Comparison of ENCODE assay signal across 11 cellular contexts in the genomic region with DNA sequence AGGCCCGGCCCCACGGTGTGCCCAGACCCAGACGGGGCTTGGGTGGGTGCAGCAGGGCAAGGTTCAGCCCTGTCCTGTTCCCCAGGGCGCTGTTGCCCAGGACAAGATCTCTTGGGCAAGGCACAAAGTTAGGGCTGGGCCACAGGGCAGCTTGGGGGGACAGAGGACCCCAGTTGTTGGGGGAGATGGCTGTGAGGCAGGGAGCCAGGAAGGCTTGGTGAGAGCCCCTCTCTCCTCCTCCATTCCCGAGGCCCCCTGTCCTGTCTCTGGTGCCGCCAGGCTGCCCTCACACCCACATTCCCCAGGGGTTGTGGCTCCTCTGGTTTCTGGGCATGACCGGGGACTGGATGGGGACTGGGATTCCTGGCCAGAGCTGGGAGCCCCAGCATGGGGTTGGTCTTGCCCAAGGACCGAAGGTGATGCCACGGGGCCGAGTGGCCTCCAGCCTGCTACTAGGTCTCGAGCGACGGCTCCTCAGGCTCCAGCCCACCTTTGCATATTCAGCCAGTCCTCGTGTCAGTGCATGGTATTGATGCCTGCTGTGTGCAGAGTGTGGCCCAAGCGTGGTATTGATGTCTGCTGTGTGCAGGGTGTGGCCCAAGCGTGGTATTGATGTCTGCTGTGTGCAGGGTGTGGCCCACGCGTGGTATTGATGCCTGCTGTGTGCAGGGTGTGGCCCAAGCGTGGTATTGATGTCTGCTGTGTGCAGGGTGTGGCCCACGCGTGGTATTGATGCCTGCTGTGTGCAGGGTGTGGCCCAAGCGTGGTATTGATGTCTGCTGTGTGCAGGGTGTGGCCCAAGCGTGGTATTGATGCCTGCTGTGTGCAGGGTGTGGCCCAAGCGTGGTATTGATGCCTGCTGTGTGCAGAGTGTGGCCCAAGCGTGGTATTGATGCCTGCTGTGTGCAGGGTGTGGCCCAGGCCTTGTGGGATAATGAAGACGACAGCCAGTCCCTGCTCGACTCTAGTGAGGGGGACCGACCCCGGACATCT. TPM values are rescaled to one million over a fixed set of nuclear protein-coding genes. Genes with fewer than 3 reads are reported as not detected.
DNase-seq lines count a peak whose midpoint lies in the region; ATAC-seq and TF ChIP-seq lines count a peak whose summit lies in the region.
"Not testable (repeated sequence)": the region's sequence is repeated elsewhere in the genome, so short reads cannot be mapped to it uniquely, and the experiment has no call there.
"Had no signal": no experiment of that assay in that cellular context is flagged by ENCODE, and none has a peak within 500 bp of the region (broad histone marks: within the 10 kb centered on the region; RNA-seq: fewer than 3 reads in every experiment).

No MANE protein-coding gene starts in this region.

- not testable (repeated sequence) for H3K4me1 ChIP-seq in CD8-positive, alpha-beta T cell (ENCODE audit: insufficient read depth, low read length); MM.1S (ENCODE audit: low read length)
- H3K4me1 ChIP-seq in endodermal cell (ENCODE audit: control insufficient read depth, insufficient read depth, low read length) (peaks cover 11% of the 10 kb centered on the region), iPS-20b (ENCODE audit: insufficient read depth, low read length) (peaks cover 13% of the 10 kb centered on the region; the same call in 1 of the 2 replicates)

- H3K36me3 Mint-ChIP-seq in CD8-positive, alpha-beta T cell; activated CD8-positive, alpha-beta T cell treated with anti-CD3 and anti-CD28 coated beads for 36 hours (ENCODE audit: low read depth); endodermal cell (ENCODE audit: low read depth); naive thymus-derived CD8-positive, alpha-beta T cell; progenitor cell of endocrine pancreas (ENCODE audit: insufficient read depth): not testable (repeated sequence)

- CTCF ChIA-PET in CD8-positive, alpha-beta T cell (lab: Charles Lee), result interaction anchor here (0.7 kb wide), 1 partner anchor 29 kb away, joined by 3 read pairs; no protein-coding TSS in a partner anchor
- CTCF ChIA-PET in activated CD8-positive, alpha-beta T cell treated with anti-CD3 and anti-CD28 coated beads for 36 hours (lab: Charles Lee), result interaction anchor here (0.7 to 1.9 kb wide), 9 partner anchors 9 to 245 kb away, joined by 3 to 7 read pairs (median 3); partner anchors contain the start of gene SMTNL2

- not testable (repeated sequence) for H3K27ac ChIP-seq in CD8-positive, alpha-beta T cell (ENCODE audit: low read depth, low read length); MM.1S (ENCODE audit: low read length); endodermal cell (ENCODE audit: low read depth, low read length); iPS-20b (ENCODE audit: low read length)

- not testable (repeated sequence) for H3K9me3 Mint-ChIP-seq in CD8-positive, alpha-beta T cell; activated CD8-positive, alpha-beta T cell treated with anti-CD3 and anti-CD28 coated beads for 36 hours; endodermal cell; naive thymus-derived CD8-positive, alpha-beta T cell; progenitor cell of endocrine pancreas (ENCODE audit: low read depth)

- H2AFZ ChIP-seq in MM.1S (ENCODE audit: low read length), result peak overlapping the region; percentile 65

- not testable (repeated sequence) for H3K4me1 Mint-ChIP-seq in CD8-positive, alpha-beta T cell (ENCODE audit: low read depth); activated CD8-positive, alpha-beta T cell treated with anti-CD3 and anti-CD28 coated beads for 36 hours (ENCODE audit: low read depth); naive thymus-derived CD8-positive, alpha-beta T cell
- H3K4me1 Mint-ChIP-seq in endodermal cell, result peaks cover 19% of the 10 kb centered on the region
- peaks cover 27% of the 10 kb centered on the region for H3K4me1 Mint-ChIP-seq in progenitor cell of endocrine pancreas (ENCODE audit: low read depth)

- WGBS in endodermal cell (ENCODE audit: insufficient coverage in 1 of 2, insufficient read length in 1 of 2), 2 experiments, result 88 to 98% methylated on average over 9 to 26 of the region's 29 CpGs

- H3K36me3 ChIP-seq in CD8-positive, alpha-beta T cell (ENCODE audit: insufficient read depth, low read length); MM.1S (replicated peaks; ENCODE audit: insufficient read depth, low read length); endodermal cell (ENCODE audit: control insufficient read depth, insufficient read depth, low read length); iPS-20b (ENCODE audit: insufficient read depth, low read depth, low read length): not testable (repeated sequence)

- not testable (repeated sequence) for H3K9ac ChIP-seq in MM.1S (ENCODE audit: low read length); endodermal cell (ENCODE audit: extremely low read depth, low read length, poor library complexity, severe bottlenecking)
- peak overlapping the region; percentile 37; the same call in 1 of the 2 replicates for H3K9ac ChIP-seq in iPS-20b (ENCODE audit: low read depth, low read length)

- H3K9me3 ChIP-seq in CD8-positive, alpha-beta T cell (ENCODE audit: low read length); MM.1S (replicated peaks; ENCODE audit: insufficient read depth, low read length); endodermal cell (ENCODE audit: control insufficient read depth, low read length); iPS-20b (ENCODE audit: insufficient read depth, low read depth, low read length): not testable (repeated sequence)

- POLR2A ChIA-PET in CD8-positive, alpha-beta T cell (lab: Charles Lee); activated CD8-positive, alpha-beta T cell treated with anti-CD3 and anti-CD28 coated beads for 36 hours (lab: Charles Lee); naive thymus-derived CD8-positive, alpha-beta T cell (lab: Charles Lee): not testable (repeated sequence)

- H3K27me3 ChIP-seq in CD8-positive, alpha-beta T cell (ENCODE audit: insufficient read depth, low read length); endodermal cell (ENCODE audit: control insufficient read depth, insufficient read depth, low read length, poor library complexity, severe bottlenecking); iPS-20b (ENCODE audit: insufficient read depth, low read length): not testable (repeated sequence)
- H3K27me3 ChIP-seq in MM.1S (replicated peaks; ENCODE audit: insufficient read depth, low read length), result peaks cover 91% of the 10 kb centered on the region

- not testable (repeated sequence) for DNase-seq in CD8-positive, alpha-beta T cell; MM.1S; activated CD8-positive, alpha-beta T cell treated with anti-CD3 and anti-CD28 coated beads for 36 hours; endodermal cell; naive thymus-derived CD8-positive, alpha-beta T cell; progenitor cell of endocrine pancreas (ENCODE audit: low spot score, unreplicated experiment)

- peak overlapping the region; percentile 37; the same call in 1 of the 2 replicates for H3K4me2 ChIP-seq in MM.1S (ENCODE audit: low read depth, low read length)

- H3K27me3 Mint-ChIP-seq in CD8-positive, alpha-beta T cell (ENCODE audit: low read depth), result peaks cover 12% of the 10 kb centered on the region
- H3K27me3 Mint-ChIP-seq in activated CD8-positive, alpha-beta T cell treated with anti-CD3 and anti-CD28 coated beads for 36 hours; endodermal cell (ENCODE audit: insufficient read depth): not testable (repeated sequence)
- peaks cover 0 to 20% (median 3%) of the 10 kb centered on the region in 5 donors for H3K27me3 Mint-ChIP-seq in naive thymus-derived CD8-positive, alpha-beta T cell
- H3K27me3 Mint-ChIP-seq in progenitor cell of endocrine pancreas, result peaks cover 22% of the 10 kb centered on the region

- not testable (repeated sequence) for H3K79me2 ChIP-seq in MM.1S (ENCODE audit: low read length)

- not testable (repeated sequence) for ATAC-seq in CD8-positive, alpha-beta T cell; activated CD8-positive, alpha-beta T cell treated with anti-CD3 and anti-CD28 coated beads for 36 hours
- ATAC-seq in naive thymus-derived CD8-positive, alpha-beta T cell, result peak; percentile 25 to 29

- not testable (repeated sequence) for H4K20me1 ChIP-seq in MM.1S (ENCODE audit: insufficient read depth, low read length)

- H3K27ac Mint-ChIP-seq in CD8-positive, alpha-beta T cell; activated CD8-positive, alpha-beta T cell treated with anti-CD3 and anti-CD28 coated beads for 36 hours; endodermal cell: not testable (repeated sequence)
- peak overlapping the region in 1 of 10 donors; percentile 33 for H3K27ac Mint-ChIP-seq in naive thymus-derived CD8-positive, alpha-beta T cell
- peak overlapping the region; percentile 87 for H3K27ac Mint-ChIP-seq in progenitor cell of endocrine pancreas

- not testable (repeated sequence) for H3K4me3 Mint-ChIP-seq in CD8-positive, alpha-beta T cell; activated CD8-positive, alpha-beta T cell treated with anti-CD3 and anti-CD28 coated beads for 36 hours; endodermal cell
- H3K4me3 Mint-ChIP-seq in naive thymus-derived CD8-positive, alpha-beta T cell, result peak overlapping the region in 3 of 10 donors; percentile 25 to 49 (median 42)
- H3K4me3 Mint-ChIP-seq in progenitor cell of endocrine pancreas (ENCODE audit: low read depth), result peak overlapping the region; percentile 48

- H3F3A ChIP-seq in MM.1S (ENCODE audit: insufficient read depth, low read length), result not testable (repeated sequence)

- intact Hi-C loops in CD8-positive, alpha-beta T cell (cut with DNase I, micrococcal nuclease); activated CD8-positive, alpha-beta T cell treated with anti-CD3 and anti-CD28 coated beads for 36 hours (cut with micrococcal nuclease): not testable (repeated sequence)

- not testable (repeated sequence) for H3K4me3 ChIP-seq in CD8-positive, alpha-beta T cell (ENCODE audit: low read depth, low read length); MM.1S (ENCODE audit: low read length); endodermal cell (ENCODE audit: low read length); iPS-20b (ENCODE audit: low read length)

- not testable (repeated sequence) for H3K9me2 ChIP-seq in MM.1S (replicated peaks; ENCODE audit: insufficient read depth, low read length)

- peak; percentile 4 for TF ChIP-seq CTCF in CD8-positive, alpha-beta T cell (IDR thresholded peaks at IDR 0.05)
- TF ChIP-seq CTCF in MM.1S (IDR thresholded peaks at IDR 0.05; ENCODE audit: low read length); progenitor cell of endocrine pancreas (IDR thresholded peaks at IDR 0.05; ENCODE audit: unreplicated experiment): not testable (repeated sequence)
- TF ChIP-seq CTCF in activated CD8-positive, alpha-beta T cell treated with anti-CD3 and anti-CD28 coated beads for 36 hours (IDR thresholded peaks at IDR 0.05), result peak; percentile 37
- peak; percentile 9 for TF ChIP-seq CTCF in endodermal cell (conservative IDR thresholded peaks at IDR 0.05)

RNA-seq across cellular contexts. Expression of gene SMTNL2, which starts 11.3 kb away (rescaled TPM):
- not detected for total RNA-seq in CD8-positive, alpha-beta T cell
- total RNA-seq in activated CD8-positive, alpha-beta T cell treated with anti-CD3 and anti-CD28 coated beads for 36 hours, result not detected
- total RNA-seq in endodermal cell (under 1 TPM; 0.51 to 0.79 TPM), progenitor cell of endocrine pancreas (8.3 and 8.6 TPM in 2 replicates)
- polyA plus RNA-seq in endodermal cell (2013, experiment 1 of 2), result 2.5 TPM
- 3.0 TPM for polyA plus RNA-seq in endodermal cell (2013, experiment 2 of 2)
- total RNA-seq in naive thymus-derived CD8-positive, alpha-beta T cell, result not detected
- not detected for polyA plus RNA-seq in naive thymus-derived CD8-positive, alpha-beta T cell
- total RNA-seq: Daoy, HT-29, M059J, OCI-LY7 had no signal

RNA-seq across cellular contexts. Expression of gene GGT6, which starts 35.3 kb away (rescaled TPM):
- total RNA-seq in CD8-positive, alpha-beta T cell, result not detected
- total RNA-seq in activated CD8-positive, alpha-beta T cell treated with anti-CD3 and anti-CD28 coated beads for 36 hours, result not detected
- not detected for total RNA-seq in endodermal cell
- polyA plus RNA-seq in endodermal cell (2013, experiment 1 of 2), result not detected
- not detected for polyA plus RNA-seq in endodermal cell (2013, experiment 2 of 2)
- total RNA-seq in naive thymus-derived CD8-positive, alpha-beta T cell, result not detected
- not detected for polyA plus RNA-seq in naive thymus-derived CD8-positive, alpha-beta T cell
- not detected in 2 replicates for total RNA-seq in progenitor cell of endocrine pancreas
- total RNA-seq: Daoy, M059J, OCI-LY7 had no signal

RNA-seq across cellular contexts. Expression of gene MYBBP1A, which starts 40.5 kb away (rescaled TPM):
- total RNA-seq in CD8-positive, alpha-beta T cell, result 10 to 100 TPM; 69.8 to 71.8 TPM
- 100 to 1,000 TPM; 104 to 107 TPM for total RNA-seq in activated CD8-positive, alpha-beta T cell treated with anti-CD3 and anti-CD28 coated beads for 36 hours
- total RNA-seq in endodermal cell (10 to 100 TPM; 55.6 to 70.9 TPM), progenitor cell of endocrine pancreas (55.2 and 55.6 TPM in 2 replicates)
- polyA plus RNA-seq in endodermal cell (2013, experiment 1 of 2), result 31.3 TPM
- polyA plus RNA-seq in endodermal cell (2013, experiment 2 of 2), result 24.9 TPM
- 10 to 100 TPM; 84.4 to 88.6 TPM for total RNA-seq in naive thymus-derived CD8-positive, alpha-beta T cell
- polyA plus RNA-seq in naive thymus-derived CD8-positive, alpha-beta T cell, result 10 to 100 TPM; 14.0 to 45.7 (median 28.7) TPM

RNA-seq across cellular contexts. Expression of gene ALOX15, which starts 45.8 kb away (rescaled TPM):
- not detected for total RNA-seq in CD8-positive, alpha-beta T cell
- total RNA-seq in activated CD8-positive, alpha-beta T cell treated with anti-CD3 and anti-CD28 coated beads for 36 hours, result not detected
- total RNA-seq in endodermal cell (not detected), progenitor cell of endocrine pancreas (0.33 and 0.69 TPM in 2 replicates)
- polyA plus RNA-seq in endodermal cell (2013, experiment 1 of 2), result 0.18 TPM
- not detected for polyA plus RNA-seq in endodermal cell (2013, experiment 2 of 2)
- under 1 TPM; 0.60 TPM for total RNA-seq in naive thymus-derived CD8-positive, alpha-beta T cell
- not detected for polyA plus RNA-seq in naive thymus-derived CD8-positive, alpha-beta T cell
- total RNA-seq: Daoy, M059J had no signal
